Comparison of ENCODE assay signal across 1 cellular context in the genomic region with DNA sequence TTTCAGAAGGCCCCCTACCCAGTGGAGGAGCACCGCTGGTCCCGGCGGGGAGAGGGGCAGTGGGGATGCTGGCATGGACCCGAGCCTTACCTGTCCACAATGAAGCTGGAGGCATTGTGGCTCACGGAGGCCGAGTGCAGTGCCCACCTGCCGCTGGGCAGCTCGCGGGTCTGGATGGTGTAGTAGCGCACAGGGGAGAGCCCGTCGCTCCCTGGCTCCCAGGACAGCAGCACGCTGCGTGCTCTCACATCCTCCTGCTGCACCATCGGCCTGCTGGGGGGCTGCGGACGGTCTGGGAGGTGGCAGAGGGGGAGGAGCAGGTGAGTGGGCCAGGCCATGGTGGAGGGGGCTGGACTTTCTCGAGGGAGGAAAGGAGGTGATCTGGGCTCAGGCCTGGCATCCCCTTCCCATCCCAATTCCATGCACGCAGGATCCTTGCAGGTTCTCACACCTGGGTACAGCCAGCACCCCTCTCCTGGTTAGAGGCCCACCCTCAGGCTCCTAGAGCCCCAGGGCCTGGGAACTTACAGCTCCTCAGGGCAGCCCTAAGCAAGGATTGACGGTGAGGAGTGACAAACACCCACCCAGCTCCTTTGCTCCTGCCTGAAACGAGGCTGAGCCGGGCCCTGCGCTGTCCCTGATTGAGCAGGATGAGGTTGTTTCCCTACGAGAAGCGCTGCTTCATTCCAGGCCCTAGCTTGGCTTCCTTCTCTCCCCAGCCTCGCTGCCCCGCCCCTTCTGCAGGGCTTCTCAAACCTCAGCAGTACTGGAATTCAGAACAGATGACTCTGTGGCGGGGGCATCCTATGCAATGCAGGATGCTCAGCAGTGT.
TF ChIP-seq lines count a peak whose summit lies in the region.

No MANE protein-coding gene starts in this region.

TF ChIP-seq in WTC11, 78 proteins besides CTCF, POLR2A, EP300 and RAD21 (continued from another document):
- TF ChIP-seq, protein P1, sequence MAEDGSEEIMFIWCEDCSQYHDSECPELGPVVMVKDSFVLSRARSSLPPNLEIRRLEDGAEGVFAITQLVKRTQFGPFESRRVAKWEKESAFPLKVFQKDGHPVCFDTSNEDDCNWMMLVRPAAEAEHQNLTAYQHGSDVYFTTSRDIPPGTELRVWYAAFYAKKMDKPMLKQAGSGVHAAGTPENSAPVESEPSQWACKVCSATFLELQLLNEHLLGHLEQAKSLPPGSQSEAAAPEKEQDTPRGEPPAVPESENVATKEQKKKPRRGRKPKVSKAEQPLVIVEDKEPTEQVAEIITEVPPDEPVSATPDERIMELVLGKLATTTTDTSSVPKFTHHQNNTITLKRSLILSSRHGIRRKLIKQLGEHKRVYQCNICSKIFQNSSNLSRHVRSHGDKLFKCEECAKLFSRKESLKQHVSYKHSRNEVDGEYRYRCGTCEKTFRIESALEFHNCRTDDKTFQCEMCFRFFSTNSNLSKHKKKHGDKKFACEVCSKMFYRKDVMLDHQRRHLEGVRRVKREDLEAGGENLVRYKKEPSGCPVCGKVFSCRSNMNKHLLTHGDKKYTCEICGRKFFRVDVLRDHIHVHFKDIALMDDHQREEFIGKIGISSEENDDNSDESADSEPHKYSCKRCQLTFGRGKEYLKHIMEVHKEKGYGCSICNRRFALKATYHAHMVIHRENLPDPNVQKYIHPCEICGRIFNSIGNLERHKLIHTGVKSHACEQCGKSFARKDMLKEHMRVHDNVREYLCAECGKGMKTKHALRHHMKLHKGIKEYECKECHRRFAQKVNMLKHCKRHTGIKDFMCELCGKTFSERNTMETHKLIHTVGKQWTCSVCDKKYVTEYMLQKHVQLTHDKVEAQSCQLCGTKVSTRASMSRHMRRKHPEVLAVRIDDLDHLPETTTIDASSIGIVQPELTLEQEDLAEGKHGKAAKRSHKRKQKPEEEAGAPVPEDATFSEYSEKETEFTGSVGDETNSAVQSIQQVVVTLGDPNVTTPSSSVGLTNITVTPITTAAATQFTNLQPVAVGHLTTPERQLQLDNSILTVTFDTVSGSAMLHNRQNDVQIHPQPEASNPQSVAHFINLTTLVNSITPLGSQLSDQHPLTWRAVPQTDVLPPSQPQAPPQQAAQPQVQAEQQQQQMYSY (CRISPR knock-in tag; IDR thresholded peaks at IDR 0.05), result no peak
- TF ChIP-seq, protein P2, sequence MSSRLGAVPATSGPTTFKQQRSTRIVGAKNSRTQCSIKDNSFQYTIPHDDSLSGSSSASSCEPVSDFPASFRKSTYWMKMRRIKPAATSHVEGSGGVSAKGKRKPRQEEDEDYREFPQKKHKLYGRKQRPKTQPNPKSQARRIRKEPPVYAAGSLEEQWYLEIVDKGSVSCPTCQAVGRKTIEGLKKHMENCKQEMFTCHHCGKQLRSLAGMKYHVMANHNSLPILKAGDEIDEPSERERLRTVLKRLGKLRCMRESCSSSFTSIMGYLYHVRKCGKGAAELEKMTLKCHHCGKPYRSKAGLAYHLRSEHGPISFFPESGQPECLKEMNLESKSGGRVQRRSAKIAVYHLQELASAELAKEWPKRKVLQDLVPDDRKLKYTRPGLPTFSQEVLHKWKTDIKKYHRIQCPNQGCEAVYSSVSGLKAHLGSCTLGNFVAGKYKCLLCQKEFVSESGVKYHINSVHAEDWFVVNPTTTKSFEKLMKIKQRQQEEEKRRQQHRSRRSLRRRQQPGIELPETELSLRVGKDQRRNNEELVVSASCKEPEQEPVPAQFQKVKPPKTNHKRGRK (CRISPR knock-in tag; IDR thresholded peaks at IDR 0.05; ENCODE audit: borderline replicate concordance), result no peak
- TF ChIP-seq USF2 (CRISPR knock-in tag; IDR thresholded peaks at IDR 0.05) (no peak), ZBTB43 (CRISPR knock-in tag; IDR thresholded peaks at IDR 0.05) (no peak), CREB1 (CRISPR knock-in tag; IDR thresholded peaks at IDR 0.05) (no peak), NFE2L1 (CRISPR knock-in tag; IDR thresholded peaks at IDR 0.05) (no peak)
- TF ChIP-seq, protein P3, sequence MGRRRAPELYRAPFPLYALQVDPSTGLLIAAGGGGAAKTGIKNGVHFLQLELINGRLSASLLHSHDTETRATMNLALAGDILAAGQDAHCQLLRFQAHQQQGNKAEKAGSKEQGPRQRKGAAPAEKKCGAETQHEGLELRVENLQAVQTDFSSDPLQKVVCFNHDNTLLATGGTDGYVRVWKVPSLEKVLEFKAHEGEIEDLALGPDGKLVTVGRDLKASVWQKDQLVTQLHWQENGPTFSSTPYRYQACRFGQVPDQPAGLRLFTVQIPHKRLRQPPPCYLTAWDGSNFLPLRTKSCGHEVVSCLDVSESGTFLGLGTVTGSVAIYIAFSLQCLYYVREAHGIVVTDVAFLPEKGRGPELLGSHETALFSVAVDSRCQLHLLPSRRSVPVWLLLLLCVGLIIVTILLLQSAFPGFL (CRISPR knock-in tag; IDR thresholded peaks at IDR 0.05; ENCODE audit: borderline replicate concordance), result no peak
- TF ChIP-seq, protein P4, sequence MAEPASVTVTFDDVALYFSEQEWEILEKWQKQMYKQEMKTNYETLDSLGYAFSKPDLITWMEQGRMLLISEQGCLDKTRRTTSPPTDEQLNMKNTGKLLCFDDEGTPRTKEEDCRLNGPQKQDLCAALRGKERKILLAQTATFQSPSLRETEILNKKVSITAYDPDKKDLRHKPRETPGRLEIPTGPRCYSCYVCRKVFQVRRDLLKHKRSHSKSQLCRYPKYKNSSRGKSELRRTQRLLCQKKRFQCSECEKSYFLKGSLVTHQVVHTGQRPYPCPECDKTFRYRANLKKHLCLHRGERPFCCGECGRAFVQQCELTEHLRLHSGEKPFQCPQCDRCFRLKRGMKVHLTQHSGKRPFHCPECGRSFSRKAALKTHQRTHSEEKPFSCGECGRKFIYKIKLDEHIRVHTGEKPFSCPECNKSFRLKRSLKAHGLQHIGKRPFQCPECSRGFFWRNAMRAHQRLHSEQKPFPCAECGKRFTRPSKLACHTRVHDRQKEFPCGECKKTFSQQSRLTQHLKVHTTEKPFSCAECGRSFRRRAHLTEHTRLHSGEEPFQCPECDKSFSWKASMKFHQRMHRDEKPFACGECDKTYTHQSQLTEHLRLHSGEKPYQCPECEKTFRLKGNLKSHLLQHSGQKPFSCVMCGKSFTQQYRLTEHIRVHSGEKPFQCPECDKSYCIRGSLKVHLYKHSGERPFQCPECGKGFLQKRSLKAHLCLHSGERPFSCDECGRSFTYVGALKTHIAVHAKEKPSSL (CRISPR knock-in tag; conservative IDR thresholded peaks at IDR 0.05), result no peak
